In the genomic region with DNA sequence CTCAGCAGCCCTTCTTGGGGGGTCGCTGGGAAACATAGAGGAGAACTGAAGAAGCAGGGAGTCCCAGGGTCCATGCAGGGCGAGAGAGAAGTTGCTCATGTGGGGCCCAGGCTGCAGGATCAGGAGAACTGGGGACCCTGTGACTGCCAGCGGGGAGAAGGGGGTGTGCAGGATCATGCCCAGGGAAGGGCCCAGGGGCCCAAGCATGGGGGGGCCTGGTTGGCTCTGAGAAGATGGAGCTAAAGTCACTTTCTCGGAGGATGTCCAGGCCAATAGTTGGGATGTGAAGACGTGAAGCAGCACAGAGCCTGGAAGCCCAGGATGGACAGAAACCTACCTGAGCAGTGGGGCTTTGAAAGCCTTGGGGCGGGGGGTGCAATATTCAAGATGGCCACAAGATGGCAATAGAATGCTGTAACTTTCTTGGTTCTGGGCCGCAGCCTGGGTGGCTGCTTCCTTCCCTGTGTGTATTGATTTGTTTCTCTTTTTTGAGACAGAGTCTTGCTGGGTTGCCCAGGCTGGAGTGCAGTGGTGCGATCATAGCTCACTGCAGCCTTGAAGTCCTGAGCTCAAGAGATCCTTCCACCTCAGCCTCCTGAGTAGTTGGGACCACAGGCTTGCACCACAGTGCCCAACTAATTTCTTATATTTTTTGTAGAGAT, we compare ENCODE assay signal across 1 cellular context.
TF ChIP-seq lines count a peak whose summit lies in the region.

No MANE protein-coding gene starts in this region.

TF ChIP-seq in HepG2, 621 proteins besides CTCF, POLR2A, EP300 and RAD21 (continued from another document):
- TF ChIP-seq ZFX (CRISPR knock-in tag; IDR thresholded peaks at IDR 0.05; ENCODE audit: low read depth): peak; percentile 41
- peak; percentile 35; the same call in 1 of the 2 replicates for TF ChIP-seq MAZ (IDR thresholded peaks at IDR 0.05; ENCODE audit: borderline replicate concordance, low read depth, low read length)
- 0 out of 2 replicates have a peak, but pooled peaks have one; percentile 52 for TF ChIP-seq MAZ (CRISPR knock-in tag; IDR thresholded peaks at IDR 0.05; ENCODE audit: low read depth)
- TF ChIP-seq SAP130 (CRISPR knock-in tag; IDR thresholded peaks at IDR 0.05; ENCODE audit: low read depth): peak; percentile 46; the same call in 1 of the 2 replicates
- TF ChIP-seq KDM5B (CRISPR knock-in tag; IDR thresholded peaks at IDR 0.05; ENCODE audit: borderline replicate concordance): peak; percentile 64; the same call in 1 of the 2 replicates
- TF ChIP-seq ZNF703 (CRISPR knock-in tag; IDR thresholded peaks at IDR 0.05; ENCODE audit: borderline replicate concordance): no peak
- no peak for TF ChIP-seq ZBTB20 (CRISPR knock-in tag; IDR thresholded peaks at IDR 0.05; ENCODE audit: borderline replicate concordance, low read depth)
- TF ChIP-seq, protein P1, sequence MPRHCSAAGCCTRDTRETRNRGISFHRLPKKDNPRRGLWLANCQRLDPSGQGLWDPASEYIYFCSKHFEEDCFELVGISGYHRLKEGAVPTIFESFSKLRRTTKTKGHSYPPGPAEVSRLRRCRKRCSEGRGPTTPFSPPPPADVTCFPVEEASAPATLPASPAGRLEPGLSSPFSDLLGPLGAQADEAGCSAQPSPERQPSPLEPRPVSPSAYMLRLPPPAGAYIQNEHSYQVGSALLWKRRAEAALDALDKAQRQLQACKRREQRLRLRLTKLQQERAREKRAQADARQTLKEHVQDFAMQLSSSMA (CRISPR knock-in tag; IDR thresholded peaks at IDR 0.05): peak; percentile 80; the same call in 1 of the 2 replicates
- TF ChIP-seq, protein P2, sequence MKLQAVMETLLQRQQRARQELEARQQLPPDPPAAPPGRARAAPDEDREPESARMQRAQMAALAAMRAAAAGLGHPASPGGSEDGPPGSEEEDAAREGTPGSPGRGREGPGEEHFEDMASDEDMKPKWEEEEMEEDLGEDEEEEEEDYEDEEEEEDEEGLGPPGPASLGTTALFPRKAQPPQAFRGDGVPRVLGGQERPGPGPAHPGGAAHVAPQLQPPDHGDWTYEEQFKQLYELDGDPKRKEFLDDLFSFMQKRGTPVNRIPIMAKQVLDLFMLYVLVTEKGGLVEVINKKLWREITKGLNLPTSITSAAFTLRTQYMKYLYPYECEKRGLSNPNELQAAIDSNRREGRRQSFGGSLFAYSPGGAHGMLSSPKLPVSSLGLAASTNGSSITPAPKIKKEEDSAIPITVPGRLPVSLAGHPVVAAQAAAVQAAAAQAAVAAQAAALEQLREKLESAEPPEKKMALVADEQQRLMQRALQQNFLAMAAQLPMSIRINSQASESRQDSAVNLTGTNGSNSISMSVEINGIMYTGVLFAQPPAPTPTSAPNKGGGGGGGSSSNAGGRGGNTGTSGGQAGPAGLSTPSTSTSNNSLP (IDR thresholded peaks at IDR 0.05; ENCODE audit: low read depth, low read length): 0 out of 2 replicates have a peak, but pooled peaks have one; percentile 27
- peak; percentile 100 for TF ChIP-seq ZNF121 (CRISPR knock-in tag; IDR thresholded peaks at IDR 0.05)
- TF ChIP-seq FOXJ3 (CRISPR knock-in tag; IDR thresholded peaks at IDR 0.05; ENCODE audit: borderline replicate concordance): peak; percentile 54; the same call in 1 of the 2 replicates
- peak; percentile 49; the same call in 1 of the 2 replicates for TF ChIP-seq FOXP4 (CRISPR knock-in tag; IDR thresholded peaks at IDR 0.05)
- TF ChIP-seq, protein P3, sequence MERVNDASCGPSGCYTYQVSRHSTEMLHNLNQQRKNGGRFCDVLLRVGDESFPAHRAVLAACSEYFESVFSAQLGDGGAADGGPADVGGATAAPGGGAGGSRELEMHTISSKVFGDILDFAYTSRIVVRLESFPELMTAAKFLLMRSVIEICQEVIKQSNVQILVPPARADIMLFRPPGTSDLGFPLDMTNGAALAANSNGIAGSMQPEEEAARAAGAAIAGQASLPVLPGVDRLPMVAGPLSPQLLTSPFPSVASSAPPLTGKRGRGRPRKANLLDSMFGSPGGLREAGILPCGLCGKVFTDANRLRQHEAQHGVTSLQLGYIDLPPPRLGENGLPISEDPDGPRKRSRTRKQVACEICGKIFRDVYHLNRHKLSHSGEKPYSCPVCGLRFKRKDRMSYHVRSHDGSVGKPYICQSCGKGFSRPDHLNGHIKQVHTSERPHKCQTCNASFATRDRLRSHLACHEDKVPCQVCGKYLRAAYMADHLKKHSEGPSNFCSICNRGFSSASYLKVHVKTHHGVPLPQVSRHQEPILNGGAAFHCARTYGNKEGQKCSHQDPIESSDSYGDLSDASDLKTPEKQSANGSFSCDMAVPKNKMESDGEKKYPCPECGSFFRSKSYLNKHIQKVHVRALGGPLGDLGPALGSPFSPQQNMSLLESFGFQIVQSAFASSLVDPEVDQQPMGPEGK (CRISPR knock-in tag; IDR thresholded peaks at IDR 0.05): peak; percentile 66
- TF ChIP-seq ARID5B (CRISPR knock-in tag; IDR thresholded peaks at IDR 0.05): peak; percentile 32
- no peak for TF ChIP-seq MEF2D (CRISPR knock-in tag; IDR thresholded peaks at IDR 0.05)
- TF ChIP-seq ZNF674 (CRISPR knock-in tag; IDR thresholded peaks at IDR 0.05; ENCODE audit: low read depth): no peak
- TF ChIP-seq ZNF383 (CRISPR knock-in tag; IDR thresholded peaks at IDR 0.05; ENCODE audit: borderline replicate concordance): no peak
- peak; percentile 78; the same call in 1 of the 2 replicates for TF ChIP-seq SMAD3 (CRISPR knock-in tag; IDR thresholded peaks at IDR 0.05)
- TF ChIP-seq RXRB (CRISPR knock-in tag; IDR thresholded peaks at IDR 0.05; ENCODE audit: borderline replicate concordance): peak; percentile 51; the same call in 1 of the 2 replicates
- TF ChIP-seq ZNF709 (CRISPR knock-in tag; IDR thresholded peaks at IDR 0.05): no peak
- TF ChIP-seq ZNF614 (CRISPR knock-in tag; IDR thresholded peaks at IDR 0.05; ENCODE audit: borderline replicate concordance): 0 out of 2 replicates have a peak, but pooled peaks have one; percentile 40
- no peak for TF ChIP-seq ZNF75D (CRISPR knock-in tag; IDR thresholded peaks at IDR 0.05; ENCODE audit: borderline replicate concordance)
- TF ChIP-seq TOE1 (CRISPR knock-in tag; IDR thresholded peaks at IDR 0.05): 0 out of 2 replicates have a peak, but pooled peaks have one; percentile 60
